16 cellular contexts compared by ENCODE assay signal in genomic region chr1:5887436-5888290, GRCh38.
"Had no signal": no experiment of that assay in that cellular context is flagged by ENCODE, and none has a peak within 500 bp of the region (broad histone marks: within the 10 kb centered on the region; RNA-seq: fewer than 3 reads in every experiment).

No MANE protein-coding gene starts in this region.

- H3K9me3 ChIP-seq: body of pancreas, mucosa of descending colon, SK-N-SH, tibial nerve had no signal

- DNase-seq: activated CD4-positive, alpha-beta T cell treated with anti-CD3 and anti-CD28 coated beads, Interleukin-2, amount 50 U/mL, for 4 hours; activated effector memory CD4-positive, alpha-beta T cell treated with Interleukin-2 at 50 U/mL for 16 hours; activated T-cell treated with anti-CD3 and anti-CD28 coated beads, Interleukin-2, amount 50 U/mL, for 1 hour; amniotic stem cell; body of pancreas; central memory CD4-positive, alpha-beta T cell; glutamatergic neuron; left cardiac atrium; mammary epithelial cell; mucosa of descending colon; naive thymus-derived CD8-positive, alpha-beta T cell; T-helper 1 cell had no signal

- H3K9ac ChIP-seq: SK-N-SH had no signal

- H3K27ac ChIP-seq: body of pancreas, tibial nerve had no signal

- H3K27me3 ChIP-seq: body of pancreas, tibial nerve had no signal

- H3K4me1 ChIP-seq: body of pancreas, tibial nerve had no signal

- H3K4me2 ChIP-seq: SK-N-SH had no signal

- ATAC-seq: activated naive CD4-positive, alpha-beta T cell treated with anti-CD3 and anti-CD28 coated beads, Interleukin-2, amount 50 U/mL, for 72 hours; body of pancreas; left cardiac atrium; mucosa of descending colon; naive thymus-derived CD8-positive, alpha-beta T cell; stimulated activated effector memory CD8-positive, alpha-beta T cell treated with anti-CD3 and anti-CD28 coated beads, Interleukin-12 subunit alpha, Interleukin-12 subunit beta, amount 100 ng/mL, for 72 hours had no signal

- H3K4me3 ChIP-seq: body of pancreas, mucosa of descending colon, tibial nerve had no signal
